ENCODE assay signal across 28 cellular contexts in genomic region chr3:156558389-156558788, GRCh38. TPM values are rescaled to one million over a fixed set of nuclear protein-coding genes. Genes with fewer than 3 reads are reported as not detected.
DNase-seq lines count a peak whose midpoint lies in the region; ATAC-seq, FAIRE-seq and TF ChIP-seq lines count a peak whose summit lies in the region.
"Had no signal": no experiment of that assay in that cellular context is flagged by ENCODE, and none has a peak within 500 bp of the region (broad histone marks: within the 10 kb centered on the region; RNA-seq: fewer than 3 reads in every experiment).

No MANE protein-coding gene starts in this region.

- no peaks in the 10 kb centered on the region for H3K9me1 ChIP-seq in K562 (ENCODE audit: control insufficient read depth, insufficient read depth, low read length)

- H3K9me3 ChIP-seq in HCT116 (ENCODE audit: control insufficient read depth in 1 of 2, insufficient read depth in 1 of 2, low read depth in 1 of 2, low read length in 2 of 2) (no peaks in the 10 kb centered on the region), K562 (replicated peaks; ENCODE audit: control insufficient read depth, insufficient read depth, low read depth, low read length) (0 out of 2 replicates have a peak, but pooled peaks cover 4% of the 10 kb centered on the region)
- H3K9me3 ChIP-seq: Peyer's patch, right lobe of liver, thoracic aorta had no signal

- H3K4me1 ChIP-seq in ACC112 (ENCODE audit: control insufficient read depth, insufficient read depth, low read length, unreplicated experiment): no peaks in the 10 kb centered on the region
- peaks cover 3 to 16% of the 10 kb centered on the region in 2 experiments; a peak in 2 of 4 replicates for H3K4me1 ChIP-seq in HCT116 (ENCODE audit: control insufficient read depth in 1 of 2, insufficient read depth in 2 of 2, low read length in 2 of 2)
- peaks cover 0 to 19% of the 10 kb centered on the region in 2 experiments; a peak in 2 of 5 replicates for H3K4me1 ChIP-seq in K562 (replicated peaks in 1 of 2; ENCODE audit: control insufficient read depth in 2 of 2, insufficient read depth in 2 of 2, low read length in 2 of 2)
- H3K4me1 ChIP-seq: SJSA1 had no signal

- CTCF ChIA-PET in HCT116 (lab: Charles Lee) (no interaction called here), K562 (lab: Yijun Ruan, JAX; ENCODE audit: low intra/inter-chr PET ratio) (no interaction called here)

- H3K27ac ChIP-seq in ACC112 (ENCODE audit: low read depth, low read length) (no peak overlapping the region), HCT116 (ENCODE audit: low read depth, low read length) (no peak overlapping the region), K562 (ENCODE audit: extremely low read depth, low read depth, low read length) (peak overlapping the region; percentile 42)
- H3K27ac ChIP-seq: dorsolateral prefrontal cortex, Peyer's patch, right lobe of liver, SJSA1, thoracic aorta, WERI-Rb-1 had no signal

- BruUV-seq in HCT116 (replicated peaks; lab: Mats Ljungman, UMichigan): no TSS peak
- no TSS peak for BruUV-seq in K562 (replicated peaks; lab: Mats Ljungman, UMichigan)

- intact Hi-C loops in HCT116 (cut with micrococcal nuclease): no loop called here
- intact Hi-C loops in K562 (cut with micrococcal nuclease): loop anchor here (10.0 kb wide), 1 partner anchor 256 kb away; no protein-coding TSS in a partner anchor

- H3K79me2 ChIP-seq in ACC112 (ENCODE audit: control insufficient read depth, insufficient read depth, low read length, unreplicated experiment) (peaks cover 19% of the 10 kb centered on the region), HCT116 (ENCODE audit: insufficient read depth, low read length) (peaks cover 15% of the 10 kb centered on the region), K562 (ENCODE audit: control insufficient read depth, insufficient read depth, low read length) (peaks cover 19% of the 10 kb centered on the region)

- TF ChIP-seq POLR2A in HCT116 (IDR thresholded peaks at IDR 0.05; ENCODE audit: borderline replicate concordance, extremely low read depth, insufficient read depth, insufficient read length) (no peak), K562 (conservative IDR thresholded peaks at IDR 0.05) (no peak)

- H3K27me3 ChIP-seq in ACC112 (ENCODE audit: insufficient read depth, low read length) (no peaks in the 10 kb centered on the region), HCT116 (ENCODE audit: insufficient read depth, low read length) (no peaks in the 10 kb centered on the region), K562 (ENCODE audit: control insufficient read depth in 2 of 2, insufficient read depth in 2 of 2, low read length in 2 of 2) (no peaks in the 10 kb centered on the region)
- H3K27me3 ChIP-seq: dorsolateral prefrontal cortex, Peyer's patch, right lobe of liver, SJSA1 had no signal

- TF ChIP-seq EP300 in K562 (IDR thresholded peaks at IDR 0.05; ENCODE audit: low read length): 0 out of 2 replicates have a peak, but pooled peaks have one; percentile 25

- in situ Hi-C loops in K562 (cut with MboI): no loop called here

- RAD21 ChIA-PET in HCT116 (lab: Charles Lee; ENCODE audit: low non-redundant PET in 1 of 2, low total read pairs in 2 of 2, uncharacterized antibody in 2 of 2, unreplicated experiment in 2 of 2): no interaction called here

- H2AFZ ChIP-seq in ACC112 (ENCODE audit: low read length, unreplicated experiment): peak overlapping the region; percentile 58
- peak overlapping the region; percentile 50 for H2AFZ ChIP-seq in HCT116 (ENCODE audit: low read depth, low read length, poor library complexity, severe bottlenecking)
- peak overlapping the region; percentile 46 for H2AFZ ChIP-seq in K562 (ENCODE audit: low read depth, low read length)

- H3K4me2 ChIP-seq in HCT116 (ENCODE audit: low read length) (no peak overlapping the region), K562 (ENCODE audit: insufficient read depth, low read length) (peak overlapping the region; percentile 28; the same call in 1 of the 2 replicates)

- H3K9ac ChIP-seq in HCT116 (ENCODE audit: low read length): no peak overlapping the region
- no peak overlapping the region for H3K9ac ChIP-seq in K562 (ENCODE audit: insufficient read depth in 1 of 2, low read depth in 2 of 2, low read length in 2 of 2)

- no peak overlapping the region for H3K4me3 ChIP-seq in ACC112 (ENCODE audit: low read depth, low read length)
- no peak overlapping the region for H3K4me3 ChIP-seq in HCT116 (replicated peaks in 1 of 2; ENCODE audit: low read depth in 1 of 2, low read length in 2 of 2)
- no peak overlapping the region for H3K4me3 ChIP-seq in K562
- H3K4me3 ChIP-seq: dorsolateral prefrontal cortex, Peyer's patch, right lobe of liver, SJSA1, thoracic aorta had no signal

- peaks cover 6% of the 10 kb centered on the region for H3K36me3 ChIP-seq in ACC112 (ENCODE audit: insufficient read depth, low read length)
- H3K36me3 ChIP-seq in HCT116 (ENCODE audit: control insufficient read depth in 1 of 2, insufficient read depth in 2 of 2, low read length in 2 of 2): no peaks in the 10 kb centered on the region
- peaks cover 4% of the 10 kb centered on the region; the same call in 1 of the 3 replicates for H3K36me3 ChIP-seq in K562 (ENCODE audit: control insufficient read depth, insufficient read depth, low read length)
- H3K36me3 ChIP-seq: Peyer's patch, right lobe of liver, thoracic aorta had no signal

- no peak for DNase-seq in HCT116 (ENCODE audit: low read depth, low spot score)
- DNase-seq in K562 (ENCODE audit: extremely low read depth in 1 of 4, low spot score in 3 of 4): peak in 2 of 4 experiments; percentile 64 to 81
- peak; percentile 8 for DNase-seq in left kidney (ENCODE audit: low read depth, low spot score)
- DNase-seq in Kasumi-1 (lab: John Stamatoyannopoulos, UW): no peak
- DNase-seq: activated CD4-positive, alpha-beta T cell treated with anti-CD3 and anti-CD28 coated beads, Interleukin-2, amount 10 ng/mL, durations not matched to agents 7 days and 5 days; activated CD8-positive, alpha-beta memory T cell treated with anti-CD3 and anti-CD28 coated beads, Interleukin-2, amount 10 ng/mL, durations not matched to agents 7 days and 5 days; activated naive CD4-positive, alpha-beta T cell treated with anti-CD3 and anti-CD28 coated beads, Interleukin-2, amount 10 ng/mL, durations not matched to agents 7 days and 5 days; amygdala; CD4-positive, CD25-positive, alpha-beta regulatory T cell; central memory CD4-positive, alpha-beta T cell; dorsolateral prefrontal cortex; EL; left colon; naive thymus-derived CD4-positive, alpha-beta T cell; NCI-H1105 treated with DMSO at 0.1 percent for 48 hours; NCI-H2107; NCI-H510A; NK-92 treated with Interleukin-12 subunit alpha and Interleukin-12 subunit beta, amount 100 ng/mL, for 24 hours; Peyer's patch; right lobe of liver; stimulated activated naive CD8-positive, alpha-beta T cell treated with anti-CD3 and anti-CD28 coated beads, Interleukin-15, Interleukin-2, amounts not matched to agents 100 U/mL and 50 U/mL, for 24 hours; WERI-Rb-1 had no signal

- FAIRE-seq in K562 (lab: Jason Lieb, UNC): peak; percentile 91
- FAIRE-seq: D721Med had no signal

- POLR2A ChIA-PET in HCT116 (lab: Charles Lee) (no interaction called here), K562 (lab: Yijun Ruan, JAX) (interaction anchor here (0.6 to 1.9 kb wide), 3 partner anchors 10 to 143 kb away, joined by 3 to 7 read pairs (median 5); no protein-coding TSS in a partner anchor)

- TF ChIP-seq CTCF in HCT116 (IDR thresholded peaks at IDR 0.05 in 2 of 3, conservative IDR thresholded peaks at IDR 0.05 in 1 of 3; ENCODE audit: borderline replicate concordance in 1 of 3, insufficient read depth in 1 of 3, low read depth in 2 of 3, low read length in 2 of 3): no peak
- TF ChIP-seq CTCF in K562 (IDR thresholded peaks at IDR 0.05 in 2 of 3, conservative IDR thresholded peaks at IDR 0.05 in 1 of 3; ENCODE audit: insufficient read depth in 2 of 3, low read depth in 1 of 3, low read length in 3 of 3): no peak

- no peaks in the 10 kb centered on the region for H3K9me2 ChIP-seq in HCT116 (ENCODE audit: insufficient read depth)

- no peaks in the 10 kb centered on the region for H4K20me1 ChIP-seq in HCT116 (ENCODE audit: insufficient read depth)
- no peaks in the 10 kb centered on the region for H4K20me1 ChIP-seq in K562 (replicated peaks; ENCODE audit: control insufficient read depth, insufficient read depth, low read length)

- TF ChIP-seq RAD21 in HCT116 (IDR thresholded peaks at IDR 0.05; ENCODE audit: low read depth) (no peak), K562 (CRISPR knock-in tag; conservative IDR thresholded peaks at IDR 0.05 in 1 of 2, IDR thresholded peaks at IDR 0.05 in 1 of 2) (peak; percentile 15 to 24; a peak in 3 of 4 replicates)

- ATAC-seq in HCT116 (no peak), K562 (peak; percentile 46), GM19023 (IDR thresholded peaks at IDR 0.05; ENCODE audit: unreplicated experiment) (no peak), HG02759 (IDR thresholded peaks at IDR 0.05; ENCODE audit: unreplicated experiment) (no peak)
- ATAC-seq: activated CD8-positive, alpha-beta memory T cell treated with anti-CD3 and anti-CD28 coated beads, Interleukin-2, amount 10 ng/mL, durations not matched to agents 7 days and 5 days; left colon; naive thymus-derived CD4-positive, alpha-beta T cell; right lobe of liver; stimulated activated naive CD8-positive, alpha-beta T cell treated with anti-CD3 and anti-CD28 coated beads, Interleukin-15, Interleukin-2, amounts not matched to agents 100 U/mL and 50 U/mL, for 24 hours had no signal

TF ChIP-seq in HCT116, 20 proteins besides CTCF, POLR2A, EP300 and RAD21 (continues in another document):
- TF ChIP-seq ZNF274 (IDR thresholded peaks at IDR 0.05; ENCODE audit: low read depth, low read length): no peak

RNA-seq across cellular contexts. Expression of gene SSR3, which starts 3.5 kb away (rescaled TPM):
- 177 TPM for total RNA-seq in HCT116 (2021; ENCODE audit: unreplicated experiment)
- polyA plus RNA-seq in HCT116 (2012): 146 and 156 TPM in 2 replicates
- total RNA-seq in K562 (2011; cell fraction: chromatin; rRNA removed; ENCODE audit: low replicate concordance): 161 and 194 TPM in 2 replicates
- total RNA-seq in K562 (2011; cell fraction: nucleolus; rRNA removed): 173 and 183 TPM in 2 replicates
- 226 and 257 TPM in 2 replicates for total RNA-seq in K562 (2011; cell fraction: nucleoplasm; rRNA removed)
- total RNA-seq in K562 (2014; rRNA removed): 104 and 139 TPM in 2 replicates
- total RNA-seq in K562 (2014; rRNA removed; fragmentation: Illumina TruSeq; extraction: Trizol): 330 and 368 TPM in 2 replicates
- total RNA-seq in K562 (2015; rRNA removed; fragmentation: Illumina TruSeq; extraction: Trizol): 206 and 248 TPM in 2 replicates
- total RNA-seq in K562 (2021): 243 and 257 TPM in 2 replicates
- 354 and 388 TPM in 2 replicates for polyA plus RNA-seq in K562 (2011; rRNA removed)
- polyA plus RNA-seq in K562 (2011; cell fraction: cytosol; rRNA removed): 155 and 228 TPM in 2 replicates
- polyA plus RNA-seq in K562 (2011; cell fraction: nucleus; rRNA removed): 70.9 and 103 TPM in 2 replicates
- polyA plus RNA-seq in K562 (2012): 284 and 396 TPM in 2 replicates
- polyA plus RNA-seq in K562 (2014; fragmentation: Illumina TruSeq; extraction: Trizol): 246 and 307 TPM in 2 replicates
- polyA plus RNA-seq in K562 (2014; fragmentation: Nextera tagmentation; extraction: Ambion mirVana): 100 to 1,000 TPM; 423 to 464 TPM
- 154 and 214 TPM in 2 replicates for polyA plus RNA-seq in K562 (2014; rRNA removed)
- 571 and 620 TPM in 2 replicates for polyA minus RNA-seq in K562 (2011; rRNA and poly(A)+ RNA removed)
- polyA minus RNA-seq in K562 (2011; cell fraction: cytosol; rRNA and poly(A)+ RNA removed): 141 and 146 TPM in 2 replicates
- 74.0 and 143 TPM in 2 replicates for polyA minus RNA-seq in K562 (2011; cell fraction: nucleus; rRNA and poly(A)+ RNA removed)
